ENCODE assay signal across 22 cellular contexts in genomic region chr16:87747626-87748025, GRCh38.
"Had no signal": no experiment of that assay in that cellular context is flagged by ENCODE, and none has a peak within 500 bp of the region (broad histone marks: within the 10 kb centered on the region; RNA-seq: fewer than 3 reads in every experiment).

No MANE protein-coding gene starts in this region.

- DNase-seq: activated naive CD4-positive, alpha-beta T cell; activated T-cell treated with anti-CD3 and anti-CD28 coated beads, Interleukin-2, amount 50 U/mL, for 24 hours; adrenal gland; brain microvascular endothelial cell; caudate nucleus; dermis blood vessel endothelial cell; effector CD8-positive, alpha-beta T cell; foreskin keratinocyte; left ventricle myocardium superior; nucleus accumbens; small intestine; stimulated activated CD4-positive, alpha-beta T cell treated with anti-CD3 and anti-CD28 coated beads, Interleukin-15, amount 100 ng/mL, for 24 hours; transverse colon; WERI-Rb-1 had no signal

- H3K4me1 Mint-ChIP-seq: nephron; stimulated activated memory B cell treated with anti-CD40 and anti-IgM and Interleukin-4, amounts not matched to agents 10 μg/mL and 1 μg/mL and 100 μg/mL, for 72 hours had no signal

- H3K27ac ChIP-seq: adrenal gland, ascending aorta, brain microvascular endothelial cell, foreskin keratinocyte, transverse colon, WERI-Rb-1 had no signal

- H3K4me3 ChIP-seq: adrenal gland, ascending aorta, transverse colon had no signal

- H3K36me3 ChIP-seq: WERI-Rb-1 had no signal

- H3K9me3 ChIP-seq: adrenal gland, ascending aorta, transverse colon had no signal

- H3K27me3 Mint-ChIP-seq: activated naive CD8-positive, alpha-beta T cell; activated T-cell treated with anti-CD3 and anti-CD28 coated beads, Interleukin-2, amount 50 U/mL, for 24 hours; activated T-helper 17 cell treated with anti-CD3 and anti-CD28 coated beads, Interleukin-2, amount 50 U/mL, for 72 hours; stimulated activated memory B cell treated with anti-CD40 and anti-IgM and Interleukin-4, amounts not matched to agents 10 μg/mL and 1 μg/mL and 100 μg/mL, for 72 hours had no signal

- H3K9me3 Mint-ChIP-seq: activated T-cell treated with anti-CD3 and anti-CD28 coated beads, Interleukin-2, amount 50 U/mL, for 24 hours; activated T-helper 17 cell treated with anti-CD3 and anti-CD28 coated beads, Interleukin-2, amount 50 U/mL, for 72 hours; nephron; stimulated activated memory B cell treated with anti-CD40 and anti-IgM and Interleukin-4, amounts not matched to agents 10 μg/mL and 1 μg/mL and 100 μg/mL, for 72 hours had no signal

- ATAC-seq: activated T-helper 17 cell treated with anti-CD3 and anti-CD28 coated beads, Interleukin-2, amount 50 U/mL, for 72 hours; foreskin keratinocyte; left ventricle myocardium superior; sciatic nerve; stimulated activated memory B cell treated with anti-CD40 and anti-IgM and Interleukin-4, amounts not matched to agents 10 μg/mL and 1 μg/mL and 100 μg/mL, for 72 hours had no signal

- H3K4me1 ChIP-seq: adrenal gland, ascending aorta, foreskin keratinocyte, transverse colon had no signal

- H3K4me3 Mint-ChIP-seq: activated naive CD8-positive, alpha-beta T cell; activated T-cell treated with anti-CD3 and anti-CD28 coated beads, Interleukin-2, amount 50 U/mL, for 24 hours; activated T-helper 17 cell treated with anti-CD3 and anti-CD28 coated beads, Interleukin-2, amount 50 U/mL, for 72 hours; nephron; stimulated activated memory B cell treated with anti-CD40 and anti-IgM and Interleukin-4, amounts not matched to agents 10 μg/mL and 1 μg/mL and 100 μg/mL, for 72 hours had no signal

- FAIRE-seq: small intestine, TTC549, urothelium cell line had no signal

- H3K27ac Mint-ChIP-seq: activated naive CD8-positive, alpha-beta T cell; activated T-helper 17 cell treated with anti-CD3 and anti-CD28 coated beads, Interleukin-2, amount 50 U/mL, for 72 hours; nephron; stimulated activated memory B cell treated with anti-CD40 and anti-IgM and Interleukin-4, amounts not matched to agents 10 μg/mL and 1 μg/mL and 100 μg/mL, for 72 hours had no signal

- H3K27me3 ChIP-seq: adrenal gland, ascending aorta, brain microvascular endothelial cell, foreskin keratinocyte, transverse colon had no signal
